15 cellular contexts compared by ENCODE assay signal in genomic region chr1:51240096-51240495, GRCh38. TPM values are rescaled to one million over a fixed set of nuclear protein-coding genes. Genes with fewer than 3 reads are reported as not detected.
DNase-seq lines count a peak whose midpoint lies in the region; ATAC-seq and TF ChIP-seq lines count a peak whose summit lies in the region.
"Had no signal": no experiment of that assay in that cellular context is flagged by ENCODE, and none has a peak within 500 bp of the region (broad histone marks: within the 10 kb centered on the region; RNA-seq: fewer than 3 reads in every experiment).

No MANE protein-coding gene starts in this region.

- no peaks in the 10 kb centered on the region for H3K27me3 Mint-ChIP-seq in CD4-positive, alpha-beta memory T cell
- peaks cover 4% of the 10 kb centered on the region for H3K27me3 Mint-ChIP-seq in HFFc6 (ENCODE audit: insufficient read depth)
- H3K27me3 Mint-ChIP-seq: stimulated activated naive CD8-positive, alpha-beta T cell treated with anti-CD3 and anti-CD28 coated beads, Interleukin-15, Interleukin-2, amounts not matched to agents 100 ng/mL and 50 ng/mL, for 24 hours had no signal

- TF ChIP-seq EP300 in neural cell (conservative IDR thresholded peaks at IDR 0.05; ENCODE audit: poor library complexity, severe bottlenecking), result no peak

- H3K79me2 ChIP-seq in neural cell (replicated peaks; ENCODE audit: insufficient read depth, low read length), result peaks cover 82% of the 10 kb centered on the region

- TF ChIP-seq CTCF in HFFc6 (IDR thresholded peaks at IDR 0.05), result no peak
- no peak for TF ChIP-seq CTCF in neural cell (IDR thresholded peaks at IDR 0.05; ENCODE audit: poor library complexity, severe bottlenecking)
- TF ChIP-seq CTCF in GM10266 (IDR thresholded peaks at IDR 0.05; ENCODE audit: control insufficient read depth, insufficient read depth, low read depth, missing control alignments), result no peak

- H3K27me3 ChIP-seq in CD4-positive, alpha-beta memory T cell (ENCODE audit: insufficient read depth, low read length), result no peaks in the 10 kb centered on the region
- H3K27me3 ChIP-seq in duodenal mucosa (ENCODE audit: control insufficient read depth in 1 of 2, insufficient read depth in 2 of 2, low read length in 2 of 2), result no peaks in the 10 kb centered on the region
- no peaks in the 10 kb centered on the region for H3K27me3 ChIP-seq in neural cell (ENCODE audit: insufficient read depth, low read depth, low read length)
- H3K27me3 ChIP-seq: ascending aorta, pancreas had no signal

- peak overlapping the region in 4 of 7 donors; percentile 6 to 20 (median 15) for H3K27ac Mint-ChIP-seq in CD4-positive, alpha-beta memory T cell
- H3K27ac Mint-ChIP-seq in HFFc6, result peak overlapping the region; percentile 7
- H3K27ac Mint-ChIP-seq: stimulated activated naive CD8-positive, alpha-beta T cell treated with anti-CD3 and anti-CD28 coated beads, Interleukin-15, Interleukin-2, amounts not matched to agents 100 ng/mL and 50 ng/mL, for 24 hours had no signal

- CTCF ChIA-PET in CD4-positive, alpha-beta memory T cell (lab: Charles Lee; ENCODE audit: partially characterized antibody), result no interaction called here

- peak overlapping the region in 7 of 8 donors; percentile 5 to 72 (median 37) for H3K4me3 Mint-ChIP-seq in CD4-positive, alpha-beta memory T cell
- H3K4me3 Mint-ChIP-seq in HFFc6, result no peak overlapping the region
- H3K4me3 Mint-ChIP-seq: stimulated activated naive CD8-positive, alpha-beta T cell treated with anti-CD3 and anti-CD28 coated beads, Interleukin-15, Interleukin-2, amounts not matched to agents 100 ng/mL and 50 ng/mL, for 24 hours had no signal

- ATAC-seq in HG03460 (IDR thresholded peaks at IDR 0.05; ENCODE audit: unreplicated experiment) (no peak), GM18868 (IDR thresholded peaks at IDR 0.05; ENCODE audit: unreplicated experiment) (no peak)
- ATAC-seq in stimulated activated naive CD8-positive, alpha-beta T cell treated with anti-CD3 and anti-CD28 coated beads, Interleukin-15, Interleukin-2, amounts not matched to agents 100 U/mL and 50 U/mL, for 24 hours, result no peak
- ATAC-seq: pancreas had no signal

- H4K20me1 ChIP-seq in neural cell (ENCODE audit: insufficient read depth), result peaks cover 7% of the 10 kb centered on the region

- no peaks in the 10 kb centered on the region for H3K9me3 Mint-ChIP-seq in CD4-positive, alpha-beta memory T cell
- no peaks in the 10 kb centered on the region for H3K9me3 Mint-ChIP-seq in HFFc6
- H3K9me3 Mint-ChIP-seq: stimulated activated naive CD8-positive, alpha-beta T cell treated with anti-CD3 and anti-CD28 coated beads, Interleukin-15, Interleukin-2, amounts not matched to agents 100 ng/mL and 50 ng/mL, for 24 hours had no signal

- peaks cover 35 to 55% (median 45%) of the 10 kb centered on the region in 4 donors for H3K4me1 Mint-ChIP-seq in CD4-positive, alpha-beta memory T cell
- peaks cover 27% of the 10 kb centered on the region for H3K4me1 Mint-ChIP-seq in HFFc6 (ENCODE audit: low read depth)

- H3K4me2 ChIP-seq in neural cell (ENCODE audit: low read length), result peak overlapping the region; percentile 33

- POLR2A ChIA-PET in CD4-positive, alpha-beta memory T cell (lab: Charles Lee; ENCODE audit: partially characterized antibody), result no interaction called here

- peaks cover 61% of the 10 kb centered on the region for H3K4me1 ChIP-seq in CD4-positive, alpha-beta memory T cell (ENCODE audit: insufficient read depth, low read length)
- peaks cover 41 to 50% of the 10 kb centered on the region in 2 donors for H3K4me1 ChIP-seq in duodenal mucosa (ENCODE audit: control insufficient read depth in 1 of 2, insufficient read depth in 2 of 2, low read length in 2 of 2)

- H3K9me2 ChIP-seq in neural cell (ENCODE audit: insufficient read depth, low read length), result no peaks in the 10 kb centered on the region

- no peak for TF ChIP-seq RAD21 in neural cell (conservative IDR thresholded peaks at IDR 0.05)

- H3K4me3 ChIP-seq in CD4-positive, alpha-beta memory T cell (ENCODE audit: low read length in 2 of 2), result no peak overlapping the region
- H3K4me3 ChIP-seq in duodenal mucosa (ENCODE audit: low read depth in 1 of 2, low read length in 2 of 2), result peak overlapping the region; percentile 6 to 20
- peak overlapping the region; percentile 99 for H3K4me3 ChIP-seq in neural cell (ENCODE audit: low read length)
- H3K4me3 ChIP-seq: pancreas had no signal

- H3K9me3 ChIP-seq in CD4-positive, alpha-beta memory T cell (ENCODE audit: control insufficient read depth in 1 of 2, low read length in 2 of 2), result no peaks in the 10 kb centered on the region
- H3K9me3 ChIP-seq in duodenal mucosa (ENCODE audit: control insufficient read depth in 1 of 2, low read length in 2 of 2) (no peaks in the 10 kb centered on the region), neural cell (ENCODE audit: low read length) (no peaks in the 10 kb centered on the region)
- H3K9me3 ChIP-seq: ascending aorta, pancreas had no signal

- peak overlapping the region in 1 of 2 donors; percentile 36 for H3K9ac ChIP-seq in duodenal mucosa (ENCODE audit: low read depth in 1 of 2, low read length in 2 of 2)
- no peak overlapping the region for H3K9ac ChIP-seq in neural cell (ENCODE audit: low read length)

- no peaks in the 10 kb centered on the region for H3F3A ChIP-seq in neural cell (ENCODE audit: insufficient read depth, low read length, poor library complexity, severe bottlenecking)

- H2AFZ ChIP-seq in neural cell (ENCODE audit: low read depth, low read length), result no peak overlapping the region

- intact Hi-C loops in CD4-positive, alpha-beta memory T cell (cut with micrococcal nuclease), result no loop called here

- H3K36me3 ChIP-seq in CD4-positive, alpha-beta memory T cell (ENCODE audit: insufficient read depth, low read length), result no peaks in the 10 kb centered on the region
- H3K36me3 ChIP-seq in duodenal mucosa (ENCODE audit: control insufficient read depth in 1 of 2, insufficient read depth in 2 of 2, low read length in 2 of 2), result no peaks in the 10 kb centered on the region
- no peaks in the 10 kb centered on the region for H3K36me3 ChIP-seq in neural cell (ENCODE audit: insufficient read depth, low read length)
- H3K36me3 ChIP-seq: ascending aorta, pancreas had no signal

- H3K36me3 Mint-ChIP-seq in CD4-positive, alpha-beta memory T cell, result peaks cover 8% of the 10 kb centered on the region in 2 donors
- no peaks in the 10 kb centered on the region for H3K36me3 Mint-ChIP-seq in HFFc6 (ENCODE audit: low read depth)

- DNase-seq in CD4-positive, alpha-beta memory T cell, result no peak
- DNase-seq in HFFc6 (no peak), GM10266 (ENCODE audit: extremely low spot score) (no peak)
- no peak for DNase-seq in stimulated activated naive CD8-positive, alpha-beta T cell treated with anti-CD3 and anti-CD28 coated beads, Interleukin-15, Interleukin-2, amounts not matched to agents 100 U/mL and 50 U/mL, for 24 hours
- DNase-seq: IMR-90; NCI-H1417; NK-92 treated with Interleukin-12 subunit alpha and Interleukin-12 subunit beta, amount 100 ng/mL, for 24 hours; pancreas; stimulated activated CD4-positive, alpha-beta T cell treated with anti-CD3 and anti-CD28 coated beads, Interleukin-4, amount 100 ng/mL, for 1 hour had no signal

- no peak overlapping the region for H3K27ac ChIP-seq in CD4-positive, alpha-beta memory T cell (ENCODE audit: low read depth, low read length)
- no peak overlapping the region for H3K27ac ChIP-seq in duodenal mucosa (ENCODE audit: low read depth, low read length)
- no peak overlapping the region for H3K27ac ChIP-seq in neural cell (ENCODE audit: low read length)
- H3K27ac ChIP-seq: pancreas had no signal

TF ChIP-seq in neural cell, 6 proteins besides CTCF, POLR2A, EP300 and RAD21:
- TF ChIP-seq EZH2 (IDR thresholded peaks at IDR 0.05; ENCODE audit: borderline replicate concordance, insufficient read depth, low read length, poor library complexity, severe bottlenecking), result no peak
- no peak for TF ChIP-seq POLR2AphosphoS5 (IDR thresholded peaks at IDR 0.05)
- no peak for TF ChIP-seq MXI1 (conservative IDR thresholded peaks at IDR 0.05; ENCODE audit: poor library complexity, severe bottlenecking)
- no peak for TF ChIP-seq REST (IDR thresholded peaks at IDR 0.05; ENCODE audit: borderline replicate concordance)
- TF ChIP-seq TAF1 (IDR thresholded peaks at IDR 0.05; ENCODE audit: low read depth), result no peak
- no peak for TF ChIP-seq SMC3 (conservative IDR thresholded peaks at IDR 0.05; ENCODE audit: poor library complexity)

RNA-seq across cellular contexts. Expression of gene RNF11, which starts 4.0 kb away (rescaled TPM):
- 10 to 100 TPM; 40.8 to 43.4 TPM for total RNA-seq in CD4-positive, alpha-beta memory T cell
- 10 to 100 TPM; 37.6 to 50.3 TPM for polyA plus RNA-seq in CD4-positive, alpha-beta memory T cell
- 100 to 1,000 TPM; 114 to 147 (median 128) TPM for total RNA-seq in HFFc6 (2021; fragmentation: NEBNext Ultra II Directional; extraction: Animal tissue kit (Norgen Biotek cat#: 25700))
- 209 and 210 TPM in 2 replicates for polyA plus RNA-seq in neural cell
- 158 and 162 TPM in 2 replicates for polyA minus RNA-seq in neural cell

Comparison
In these comparisons a context has a peak if more than half of its experiments do, and no peak if none do; other contexts are left out.
1. H3K4me3 ChIP-seq: peak in duodenal mucosa (2 of 2) and neural cell (single experiment); none in CD4-positive, alpha-beta memory T cell (0 of 2).